23 cellular contexts compared by ENCODE assay signal in genomic region chr2:141313972-141314371, GRCh38.
DNase-seq lines count a peak whose midpoint lies in the region; ATAC-seq, FAIRE-seq and TF ChIP-seq lines count a peak whose summit lies in the region.
"Had no signal": no experiment of that assay in that cellular context is flagged by ENCODE, and none has a peak within 500 bp of the region (broad histone marks: within the 10 kb centered on the region; RNA-seq: fewer than 3 reads in every experiment).

No MANE protein-coding gene starts in this region.

- H3K27ac ChIP-seq in A549 = no peak overlapping the region
- no peak overlapping the region for H3K27ac ChIP-seq in IMR-90 (ENCODE audit: insufficient read depth, low read length)
- H3K27ac ChIP-seq in neural progenitor cell = no peak overlapping the region
- H3K27ac ChIP-seq: BLaER1 treated with 17β-estradiol and CSF1 and Interleukin-3, amounts not matched to agents 10 nM and 100 nM; C4-2B had no signal

- TF ChIP-seq CTCF in A549 (IDR thresholded peaks at IDR 0.05) = no peak
- TF ChIP-seq CTCF in IMR-90 (conservative IDR thresholded peaks at IDR 0.05; ENCODE audit: low read depth, low read length) = no peak
- TF ChIP-seq CTCF in neural progenitor cell (IDR thresholded peaks at IDR 0.05) = no peak

- H3K4me3 Mint-ChIP-seq in neural progenitor cell = no peak overlapping the region
- no peak overlapping the region for H3K4me3 Mint-ChIP-seq in activated CD4-positive, alpha-beta T cell treated with anti-CD3 and anti-CD28 coated beads, Interleukin-2, amount 10 ng/mL, durations not matched to agents 7 days and 5 days
- no peak overlapping the region for H3K4me3 Mint-ChIP-seq in stimulated activated effector memory CD8-positive, alpha-beta T cell treated with anti-CD3 and anti-CD28 coated beads, Interleukin-12 subunit alpha, Interleukin-12 subunit beta, amount 100 ng/mL, for 72 hours
- H3K4me3 Mint-ChIP-seq: B cell; CD4-positive, alpha-beta T cell; CD8-positive, alpha-beta T cell had no signal

- FAIRE-seq in A549 (lab: Jason Lieb, UNC) = no peak
- FAIRE-seq: A204.1, D721Med, GM12878, GM12892, GM18507 had no signal

- no peak overlapping the region for H2BK20ac ChIP-seq in IMR-90 (ENCODE audit: low read depth, low read length)

- H3K9ac ChIP-seq in IMR-90 (ENCODE audit: low read depth, low read length) = no peak overlapping the region
- H3K9ac ChIP-seq in neural progenitor cell = no peak overlapping the region
- H3K9ac ChIP-seq: BLaER1 treated with 17β-estradiol and CSF1 and Interleukin-3, amounts not matched to agents 10 nM and 100 nM had no signal

- H4K5ac ChIP-seq in IMR-90 (ENCODE audit: low read depth, low read length) = no peak overlapping the region

- H2BK15ac ChIP-seq in IMR-90 (ENCODE audit: low read depth, low read length) = no peak overlapping the region

- H3K27me3 Mint-ChIP-seq in neural progenitor cell (ENCODE audit: insufficient read depth, low read depth) = peaks cover 2% of the 10 kb centered on the region
- no peaks in the 10 kb centered on the region for H3K27me3 Mint-ChIP-seq in activated CD4-positive, alpha-beta T cell treated with anti-CD3 and anti-CD28 coated beads, Interleukin-2, amount 10 ng/mL, durations not matched to agents 7 days and 5 days
- H3K27me3 Mint-ChIP-seq: B cell; CD4-positive, alpha-beta T cell had no signal

- H3K56ac ChIP-seq in IMR-90 (ENCODE audit: extremely low read depth, insufficient read depth, low read length) = no peak overlapping the region

- H3K4ac ChIP-seq in IMR-90 (ENCODE audit: low read depth, low read length) = no peak overlapping the region

- no peak overlapping the region for H3K4me2 ChIP-seq in A549
- H3K4me2 ChIP-seq in IMR-90 (ENCODE audit: low read depth, low read length) = no peak overlapping the region
- no peak overlapping the region for H3K4me2 ChIP-seq in neural progenitor cell
- H3K4me2 ChIP-seq: BLaER1 treated with 17β-estradiol and CSF1 and Interleukin-3, amounts not matched to agents 10 nM and 100 nM had no signal

- no peaks in the 10 kb centered on the region for H3K9me3 ChIP-seq in A549
- no peaks in the 10 kb centered on the region for H3K9me3 ChIP-seq in IMR-90 (ENCODE audit: control insufficient read depth, insufficient read depth, low read length)
- H3K9me3 ChIP-seq in neural progenitor cell (ENCODE audit: low read depth) = no peaks in the 10 kb centered on the region
- H3K9me3 ChIP-seq: BLaER1 treated with 17β-estradiol and CSF1 and Interleukin-3, amounts not matched to agents 10 nM and 100 nM; Caco-2 had no signal

- H3K36me3 Mint-ChIP-seq in neural progenitor cell = no peaks in the 10 kb centered on the region
- H3K36me3 Mint-ChIP-seq in activated CD4-positive, alpha-beta T cell treated with anti-CD3 and anti-CD28 coated beads, Interleukin-2, amount 10 ng/mL, durations not matched to agents 7 days and 5 days (ENCODE audit: low read depth) = no peaks in the 10 kb centered on the region
- no peaks in the 10 kb centered on the region for H3K36me3 Mint-ChIP-seq in stimulated activated effector memory CD8-positive, alpha-beta T cell treated with anti-CD3 and anti-CD28 coated beads, Interleukin-12 subunit alpha, Interleukin-12 subunit beta, amount 100 ng/mL, for 72 hours
- H3K36me3 Mint-ChIP-seq: CD8-positive, alpha-beta T cell had no signal

- WGBS in A549 (ENCODE audit: missing lambda C conversion rate) = 86% methylated on average over 4 of the region's 4 CpGs
- WGBS in IMR-90 (ENCODE audit: extremely low coverage in 2 of 2, insufficient read length in 1 of 2), 2 experiments = no CpG with 5 or more reads among the region's 4 CpGs

- H4K20me1 ChIP-seq in IMR-90 (ENCODE audit: insufficient read depth, low read length) (no peaks in the 10 kb centered on the region), neural progenitor cell (ENCODE audit: low read depth) (no peaks in the 10 kb centered on the region)
- H4K20me1 ChIP-seq: BLaER1 treated with 17β-estradiol and CSF1 and Interleukin-3, amounts not matched to agents 10 nM and 100 nM had no signal

- CTCF ChIA-PET in A549 (lab: Yijun Ruan, JAX) = no interaction called here
- CTCF ChIA-PET in IMR-90 (lab: Yijun Ruan, JAX) = no interaction called here
- CTCF ChIA-PET in activated CD4-positive, alpha-beta T cell treated with anti-CD3 and anti-CD28 coated beads, Interleukin-2, amount 10 ng/mL, durations not matched to agents 7 days and 5 days (lab: Charles Lee) = no interaction called here

- ATAC-seq in A549 (no peak), IMR-90 (ENCODE audit: low read depth) (no peak)
- no peak for ATAC-seq in stimulated activated effector memory CD8-positive, alpha-beta T cell treated with anti-CD3 and anti-CD28 coated beads, Interleukin-12 subunit alpha, Interleukin-12 subunit beta, amount 100 ng/mL, for 72 hours
- ATAC-seq: CD8-positive, alpha-beta T cell; GM12878 had no signal

- POLR2A ChIA-PET in A549 (lab: Yijun Ruan, JAX) = no interaction called here
- POLR2A ChIA-PET in IMR-90 (lab: Charles Lee; ENCODE audit: unreplicated experiment) = no interaction called here
- POLR2A ChIA-PET in activated CD4-positive, alpha-beta T cell treated with anti-CD3 and anti-CD28 coated beads, Interleukin-2, amount 10 ng/mL, durations not matched to agents 7 days and 5 days (lab: Charles Lee) = no interaction called here

- intact Hi-C loops in IMR-90 (cut with micrococcal nuclease) = no loop called here

- in situ Hi-C loops in IMR-90 (cut with MboI; ENCODE audit: low sequenced_read_pairs) = no loop called here

- H3F3A ChIP-seq in neural progenitor cell (ENCODE audit: low read depth) = no peaks in the 10 kb centered on the region

- BruUV-seq in IMR-90 (replicated peaks; lab: Mats Ljungman, UMichigan) = no TSS peak

- no peak overlapping the region for H3K18ac ChIP-seq in IMR-90 (ENCODE audit: low read depth, low read length)

- H3K4me1 ChIP-seq in A549 (no peaks in the 10 kb centered on the region), IMR-90 (ENCODE audit: control insufficient read depth, insufficient read depth, low read length) (no peaks in the 10 kb centered on the region), neural progenitor cell (no peaks in the 10 kb centered on the region)
- H3K4me1 ChIP-seq: Caco-2 had no signal

- no peaks in the 10 kb centered on the region for H3K79me2 ChIP-seq in neural progenitor cell (ENCODE audit: low read depth)

- peaks cover 15% of the 10 kb centered on the region for H3K4me1 Mint-ChIP-seq in neural progenitor cell
- no peaks in the 10 kb centered on the region for H3K4me1 Mint-ChIP-seq in activated CD4-positive, alpha-beta T cell treated with anti-CD3 and anti-CD28 coated beads, Interleukin-2, amount 10 ng/mL, durations not matched to agents 7 days and 5 days
- no peaks in the 10 kb centered on the region for H3K4me1 Mint-ChIP-seq in stimulated activated effector memory CD8-positive, alpha-beta T cell treated with anti-CD3 and anti-CD28 coated beads, Interleukin-12 subunit alpha, Interleukin-12 subunit beta, amount 100 ng/mL, for 72 hours
- H3K4me1 Mint-ChIP-seq: B cell had no signal

- H4K8ac ChIP-seq in IMR-90 (ENCODE audit: low read depth in 2 of 2, low read length in 2 of 2) = no peak overlapping the region

- TF ChIP-seq RAD21 in A549 (conservative IDR thresholded peaks at IDR 0.05 in 1 of 2, IDR thresholded peaks at IDR 0.05 in 1 of 2) (no peak), IMR-90 (IDR thresholded peaks at IDR 0.05; ENCODE audit: low read length) (no peak)

- no peak overlapping the region for H2BK120ac ChIP-seq in IMR-90 (ENCODE audit: low read depth, low read length)

- no peak for TF ChIP-seq EP300 in A549 (IDR thresholded peaks at IDR 0.05)

- H2AK9ac ChIP-seq in IMR-90 (replicated peaks; ENCODE audit: low read depth, low read length, poor library complexity) = no peak overlapping the region

- TF ChIP-seq POLR2A in A549 (IDR thresholded peaks at IDR 0.05; ENCODE audit: low read length) = no peak
- no peak for TF ChIP-seq POLR2A in IMR-90 (IDR thresholded peaks at IDR 0.05; ENCODE audit: low read depth, low read length)

- no peak overlapping the region for H4K91ac ChIP-seq in IMR-90 (ENCODE audit: insufficient read depth, low read depth, low read length)

- dilution Hi-C loops in IMR-90 (cut with HindIII; ENCODE audit: low sequenced_read_pairs, unreplicated experiment) = no loop called here

- H2AK5ac ChIP-seq in IMR-90 (ENCODE audit: low read depth, low read length) = no peak overlapping the region

- peak overlapping the region; percentile 18 for H3K27ac Mint-ChIP-seq in neural progenitor cell
- H3K27ac Mint-ChIP-seq in activated CD4-positive, alpha-beta T cell treated with anti-CD3 and anti-CD28 coated beads, Interleukin-2, amount 10 ng/mL, durations not matched to agents 7 days and 5 days = no peak overlapping the region
- no peak overlapping the region for H3K27ac Mint-ChIP-seq in stimulated activated effector memory CD8-positive, alpha-beta T cell treated with anti-CD3 and anti-CD28 coated beads, Interleukin-12 subunit alpha, Interleukin-12 subunit beta, amount 100 ng/mL, for 72 hours
- H3K27ac Mint-ChIP-seq: B cell; CD4-positive, alpha-beta T cell; CD8-positive, alpha-beta T cell had no signal

- H3K4me3 ChIP-seq in A549 = no peak overlapping the region
- H3K4me3 ChIP-seq in IMR-90 (ENCODE audit: insufficient read depth, low read depth, low read length) = no peak overlapping the region
- H3K4me3 ChIP-seq in neural progenitor cell = no peak overlapping the region
- H3K4me3 ChIP-seq: BLaER1 treated with 17β-estradiol and CSF1 and Interleukin-3, amounts not matched to agents 10 nM and 100 nM; GM12878 had no signal

- H2AFZ ChIP-seq in IMR-90 (replicated peaks; ENCODE audit: low read length, poor library complexity) = no peak overlapping the region
- no peak overlapping the region for H2AFZ ChIP-seq in neural progenitor cell (replicated peaks)

- H3K9me3 Mint-ChIP-seq in neural progenitor cell = peaks cover 2% of the 10 kb centered on the region
- peaks cover 7% of the 10 kb centered on the region for H3K9me3 Mint-ChIP-seq in activated CD4-positive, alpha-beta T cell treated with anti-CD3 and anti-CD28 coated beads, Interleukin-2, amount 10 ng/mL, durations not matched to agents 7 days and 5 days
- peaks cover 20% of the 10 kb centered on the region for H3K9me3 Mint-ChIP-seq in stimulated activated effector memory CD8-positive, alpha-beta T cell treated with anti-CD3 and anti-CD28 coated beads, Interleukin-12 subunit alpha, Interleukin-12 subunit beta, amount 100 ng/mL, for 72 hours

- H3K79me1 ChIP-seq in IMR-90 (ENCODE audit: low read depth in 1 of 2, low read length in 2 of 2) = no peaks in the 10 kb centered on the region

- no peak overlapping the region for H3K14ac ChIP-seq in IMR-90 (replicated peaks; ENCODE audit: low read depth, low read length)

- no peak overlapping the region for H2BK5ac ChIP-seq in IMR-90 (ENCODE audit: low read depth, low read length, poor library complexity, severe bottlenecking)

- H3K9me1 ChIP-seq in IMR-90 (ENCODE audit: insufficient read depth, low read length) = no peaks in the 10 kb centered on the region

- H3K36me3 ChIP-seq in IMR-90 (ENCODE audit: control insufficient read depth, insufficient read depth, low read length) = no peaks in the 10 kb centered on the region
- H3K36me3 ChIP-seq in neural progenitor cell = no peaks in the 10 kb centered on the region
- H3K36me3 ChIP-seq: BLaER1 treated with 17β-estradiol and CSF1 and Interleukin-3, amounts not matched to agents 10 nM and 100 nM had no signal

- DNase-seq in A549 (ENCODE audit: low read depth in 1 of 2, low spot score in 1 of 2) (no peak), IMR-90 (no peak), neural progenitor cell (ENCODE audit: low spot score) (no peak)
- DNase-seq in activated CD4-positive, alpha-beta T cell treated with anti-CD3 and anti-CD28 coated beads, Interleukin-2, amount 10 ng/mL, durations not matched to agents 7 days and 5 days = no peak
- no peak for DNase-seq in stimulated activated effector memory CD8-positive, alpha-beta T cell treated with anti-CD3 and anti-CD28 coated beads, Interleukin-12 subunit alpha, Interleukin-12 subunit beta, amount 100 ng/mL, for 72 hours (ENCODE audit: low spot score in 2 of 2)
- DNase-seq: 8988T; AML-193; Caco-2; Calu3; CD4-positive, alpha-beta T cell; CD8-positive, alpha-beta T cell; DMS79; DND-41; EL; GDM1 had no signal

- no peak overlapping the region for H3K23ac ChIP-seq in IMR-90 (ENCODE audit: low read depth, low read length)

- no peaks in the 10 kb centered on the region for H3K27me3 ChIP-seq in IMR-90 (ENCODE audit: control insufficient read depth, insufficient read depth, low read length)
- no peaks in the 10 kb centered on the region for H3K27me3 ChIP-seq in neural progenitor cell
- H3K27me3 ChIP-seq: BLaER1 treated with 17β-estradiol and CSF1 and Interleukin-3, amounts not matched to agents 10 nM and 100 nM had no signal
